In genomic region chr6:135909737-135910387, GRCh38 we compare ENCODE assay signal across 8 cellular contexts. TPM values are rescaled to one million over a fixed set of nuclear protein-coding genes. Genes with fewer than 3 reads are reported as not detected.
A peak's percentile ranks its signal among the peaks of the same experiment; 100 is the strongest.
DNase-seq lines count a peak whose midpoint lies in the region; ATAC-seq, FAIRE-seq and TF ChIP-seq lines count a peak whose summit lies in the region.

No MANE protein-coding gene starts in this region.

- H3K27me3 ChIP-seq in HL-60 (ENCODE audit: insufficient read depth, poor library complexity, severe bottlenecking) = no peaks in the 10 kb centered on the region

- peak; percentile 79 for FAIRE-seq in D721Med (lab: Jason Lieb, UNC)

- ATAC-seq in GM19467 (IDR thresholded peaks at IDR 0.05; ENCODE audit: unreplicated experiment) = peak; percentile 79

- DNase-seq in D721Med (ENCODE audit: insufficient read length, low spot score) = peak; percentile 12
- DNase-seq in HL-60 (ENCODE audit: low read depth in 1 of 2, low spot score in 1 of 2) = peak; percentile 3 to 58
- peak; percentile 53 for DNase-seq in NOMO-1 treated with DMSO at 0.1 percent for 48 hours (lab: John Stamatoyannopoulos, UW; ENCODE audit: unreplicated experiment)
- peak; percentile 40 for DNase-seq in activated T-cell treated with anti-CD3 and anti-CD28 coated beads for 24 hours (ENCODE audit: low read depth)
- DNase-seq in fibroblast of villous mesenchyme (ENCODE audit: low read depth) = peak; percentile 58
- DNase-seq in stimulated activated CD4-positive, alpha-beta T cell treated with anti-CD3 and anti-CD28 coated beads, Interleukin-12 subunit alpha, Interleukin-12 subunit beta, amount 100 ng/mL, for 24 hours (ENCODE audit: low read depth in 2 of 2) = peak; percentile 3 to 8
- DNase-seq in lower leg skin (ENCODE audit: low spot score in 2 of 2) = no peak

- intact Hi-C loops in lower leg skin (cut with DNase I; ENCODE audit: low total_unique reads) = no loop called here

- H3K27ac ChIP-seq in HL-60 (replicated peaks) = no peak overlapping the region

- WGBS in lower leg skin, 2 donors = 67 to 70% methylated on average over 9 of the region's 9 CpGs

- TF ChIP-seq CTCF in D721Med (IDR thresholded peaks at IDR 0.05; ENCODE audit: insufficient read depth, missing control alignments) (peak; percentile 57), HL-60 (IDR thresholded peaks at IDR 0.05; ENCODE audit: insufficient read depth, low read length) (peak; percentile 64), fibroblast of villous mesenchyme (IDR thresholded peaks at IDR 0.05; ENCODE audit: insufficient read depth, low read depth, low read length) (peak; percentile 57), lower leg skin (IDR thresholded peaks at IDR 0.05) (no peak)

- no peak overlapping the region for H3K4me3 ChIP-seq in HL-60 (replicated peaks; ENCODE audit: insufficient read depth, low read length)
- H3K4me3 ChIP-seq in fibroblast of villous mesenchyme (ENCODE audit: low read depth, low read length) = no peak overlapping the region
- H3K4me3 ChIP-seq in lower leg skin (ENCODE audit: low read depth, poor library complexity, severe bottlenecking) = no peak overlapping the region

- TF ChIP-seq POLR2A in lower leg skin (IDR thresholded peaks at IDR 0.05) = no peak

RNA-seq across cellular contexts. Expression of gene PDE7B, which starts 58.4 kb away (rescaled TPM):
- 1.7 and 3.9 TPM in 2 replicates for total RNA-seq in fibroblast of villous mesenchyme
- total RNA-seq in lower leg skin = 1 to 10 TPM in 2 of 4 donors, under 1 TPM in 2; 0.30 to 1.5 (median 0.89) TPM

Comparison
In these comparisons a context has a peak if more than half of its experiments do, and no peak if none do; other contexts are left out.
1. DNase-seq: peak in D721Med (single experiment), HL-60 (2 of 2), NOMO-1 treated with DMSO at 0.1 percent for 48 hours (single experiment), activated T-cell treated with anti-CD3 and anti-CD28 coated beads for 24 hours (single experiment), fibroblast of villous mesenchyme (single experiment) and stimulated activated CD4-positive, alpha-beta T cell treated with anti-CD3 and anti-CD28 coated beads, Interleukin-12 subunit alpha, Interleukin-12 subunit beta, amount 100 ng/mL, for 24 hours (2 of 2); none in lower leg skin (0 of 2).
2. CTCF ChIP-seq: peak in D721Med (single experiment), HL-60 (single experiment) and fibroblast of villous mesenchyme (single experiment); none in lower leg skin (0 of 3).